ENCODE assay signal across 8 cellular contexts in the genomic region with DNA sequence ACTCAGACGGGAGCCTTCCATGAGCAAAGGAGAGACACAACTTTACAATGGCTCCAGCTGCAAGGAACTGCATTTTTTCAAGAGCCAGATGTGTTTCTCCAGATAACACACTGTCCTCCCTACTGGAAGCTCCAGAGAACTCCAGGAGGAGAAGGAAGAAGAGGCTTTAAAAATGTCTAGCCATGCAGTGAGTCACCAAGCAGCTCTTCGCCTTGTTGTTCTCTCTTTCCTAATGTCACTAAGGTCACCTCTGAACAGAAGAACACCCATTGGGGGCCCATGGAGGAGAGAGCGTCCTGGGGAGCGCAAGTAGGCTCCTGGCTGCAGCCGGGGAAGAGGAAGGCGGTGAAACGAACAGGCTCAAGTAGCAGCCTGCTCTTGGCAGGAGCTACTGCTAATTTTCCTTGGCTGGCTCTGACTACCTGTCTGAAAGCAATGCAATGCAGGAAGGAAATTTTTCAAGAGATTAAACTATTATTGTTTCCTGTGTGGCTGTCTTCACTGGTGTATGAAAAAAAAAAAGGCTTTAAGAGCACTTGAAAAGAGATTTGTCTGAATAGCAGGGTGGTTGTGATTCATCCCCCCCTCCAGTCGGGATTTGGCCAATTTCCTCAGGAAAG.
DNase-seq lines count a peak whose midpoint lies in the region; FAIRE-seq and TF ChIP-seq lines count a peak whose summit lies in the region.

No MANE protein-coding gene starts in this region.

- H3K27me3 ChIP-seq in endothelial cell of umbilical vein (ENCODE audit: control insufficient read depth in 2 of 2, insufficient read depth in 2 of 2, low read length in 2 of 2) (peaks cover 3 to 11% of the 10 kb centered on the region in 2 experiments), Karpas-422 (ENCODE audit: low read length) (no peaks in the 10 kb centered on the region)

- POLR2A ChIA-PET in endothelial cell of umbilical vein (lab: Charles Lee) = no interaction called here

- H3K27ac ChIP-seq in endothelial cell of umbilical vein (ENCODE audit: insufficient read depth, low read depth, low read length) = no peak overlapping the region
- no peak overlapping the region for H3K27ac ChIP-seq in Karpas-422 (ENCODE audit: low read length)

- H3K4me1 ChIP-seq in endothelial cell of umbilical vein (ENCODE audit: control insufficient read depth, extremely low read depth, insufficient read depth, low read length) = peaks cover 4% of the 10 kb centered on the region
- H3K4me1 ChIP-seq in Karpas-422 (ENCODE audit: low read length) = no peaks in the 10 kb centered on the region

- no peak overlapping the region for H3K9ac ChIP-seq in endothelial cell of umbilical vein (replicated peaks; ENCODE audit: extremely low read depth, insufficient read depth, low read length)
- H3K9ac ChIP-seq in Karpas-422 (ENCODE audit: low read length) = no peak overlapping the region

- H3K9me3 ChIP-seq in endothelial cell of umbilical vein (replicated peaks; ENCODE audit: control insufficient read depth, insufficient read depth, low read length) (no peaks in the 10 kb centered on the region), Karpas-422 (ENCODE audit: low read length) (no peaks in the 10 kb centered on the region)

- no peak for TF ChIP-seq POLR2A in H54 (IDR thresholded peaks at IDR 0.05; ENCODE audit: low read depth, low read length)
- no peak for TF ChIP-seq POLR2A in endothelial cell of umbilical vein (IDR thresholded peaks at IDR 0.05; ENCODE audit: low read depth, low read length)

- intact Hi-C loops in endothelial cell of umbilical vein (cut with micrococcal nuclease) = no loop called here

- DNase-seq in H54 (ENCODE audit: insufficient read length, low spot score) (peak; percentile 9), NCI-H2196 treated with DMSO at 0.1 percent for 48 hours (lab: John Stamatoyannopoulos, UW; ENCODE audit: unreplicated experiment) (peak; percentile 16), endothelial cell of umbilical vein (ENCODE audit: low read depth, low spot score) (peak; percentile 3), retinal pigment epithelial cell (ENCODE audit: low read depth) (peak; percentile 88), HuH-7 (ENCODE audit: low spot score) (no peak), KG1 (lab: John Stamatoyannopoulos, UW) (no peak), Karpas-422 (no peak), retina (no peak)

- H2AFZ ChIP-seq in endothelial cell of umbilical vein (ENCODE audit: low read depth, low read length) (no peak overlapping the region), Karpas-422 (ENCODE audit: low read length) (no peak overlapping the region)

- dilution Hi-C loops in endothelial cell of umbilical vein (cut with MboI; ENCODE audit: extremely low pct_ligation_motif_present, low sequenced_read_pairs) = no loop called here

- no peaks in the 10 kb centered on the region for H3K79me2 ChIP-seq in endothelial cell of umbilical vein (ENCODE audit: control insufficient read depth, insufficient read depth, low read length)
- no peaks in the 10 kb centered on the region for H3K79me2 ChIP-seq in Karpas-422 (ENCODE audit: low read length)

- no peak overlapping the region for H3K4me2 ChIP-seq in endothelial cell of umbilical vein (ENCODE audit: insufficient read depth, low read length)
- no peak overlapping the region for H3K4me2 ChIP-seq in Karpas-422 (ENCODE audit: low read depth, low read length, poor library complexity, severe bottlenecking)

- no peaks in the 10 kb centered on the region for H3K9me2 ChIP-seq in Karpas-422 (replicated peaks; ENCODE audit: insufficient read depth, low read length)

- H3K36me3 ChIP-seq in endothelial cell of umbilical vein (ENCODE audit: control insufficient read depth in 2 of 2, extremely low read depth in 1 of 2, insufficient read depth in 2 of 2, low read length in 2 of 2) (no peaks in the 10 kb centered on the region), Karpas-422 (ENCODE audit: insufficient read depth, low read length) (no peaks in the 10 kb centered on the region)

- BruUV-seq in endothelial cell of umbilical vein (replicated peaks; lab: Mats Ljungman, UMichigan) = no TSS peak

- FAIRE-seq in H54 (lab: Jason Lieb, UNC) = no peak
- no peak for FAIRE-seq in endothelial cell of umbilical vein (lab: Jason Lieb, UNC)

- H4K20me1 ChIP-seq in endothelial cell of umbilical vein (replicated peaks; ENCODE audit: control insufficient read depth, extremely low read depth, insufficient read depth, low read length) (no peaks in the 10 kb centered on the region), Karpas-422 (ENCODE audit: insufficient read depth, low read depth, low read length) (no peaks in the 10 kb centered on the region)

- TF ChIP-seq CTCF in endothelial cell of umbilical vein (IDR thresholded peaks at IDR 0.05; ENCODE audit: extremely low read depth in 1 of 2, insufficient read depth in 1 of 2, low read depth in 1 of 2, low read length in 2 of 2) (no peak), retinal pigment epithelial cell (conservative IDR thresholded peaks at IDR 0.05; ENCODE audit: low read depth, low read length) (no peak)

- H3K4me3 ChIP-seq in endothelial cell of umbilical vein (replicated peaks in 1 of 3; ENCODE audit: insufficient read depth in 1 of 3, low read depth in 1 of 3, low read length in 3 of 3) (no peak overlapping the region), retinal pigment epithelial cell (ENCODE audit: low read length) (no peak overlapping the region), Karpas-422 (ENCODE audit: low read length) (no peak overlapping the region)

- no peaks in the 10 kb centered on the region for H3K9me1 ChIP-seq in endothelial cell of umbilical vein (replicated peaks; ENCODE audit: control insufficient read depth, extremely low read depth, insufficient read depth, low read length)

- CTCF ChIA-PET in endothelial cell of umbilical vein (lab: Charles Lee) = no interaction called here

TF ChIP-seq in endothelial cell of umbilical vein, 7 proteins besides CTCF, POLR2A, EP300 and RAD21:
- no peak for TF ChIP-seq GATA2 (IDR thresholded peaks at IDR 0.05; ENCODE audit: insufficient read depth, insufficient read length, low read depth, low read length)
- TF ChIP-seq FOS (IDR thresholded peaks at IDR 0.05; ENCODE audit: borderline replicate concordance, insufficient read depth, low read length) = peak; percentile 8

Comparison
In these comparisons a context has a peak if more than half of its experiments do, and no peak if none do; other contexts are left out.
1. DNase-seq: peak in H54 (single experiment), NCI-H2196 treated with DMSO at 0.1 percent for 48 hours (single experiment), endothelial cell of umbilical vein (single experiment) and retinal pigment epithelial cell (single experiment); none in HuH-7 (single experiment), KG1 (single experiment), Karpas-422 (single experiment) and retina (single experiment).